ENCODE assay signal across 1 cellular context in the genomic region with DNA sequence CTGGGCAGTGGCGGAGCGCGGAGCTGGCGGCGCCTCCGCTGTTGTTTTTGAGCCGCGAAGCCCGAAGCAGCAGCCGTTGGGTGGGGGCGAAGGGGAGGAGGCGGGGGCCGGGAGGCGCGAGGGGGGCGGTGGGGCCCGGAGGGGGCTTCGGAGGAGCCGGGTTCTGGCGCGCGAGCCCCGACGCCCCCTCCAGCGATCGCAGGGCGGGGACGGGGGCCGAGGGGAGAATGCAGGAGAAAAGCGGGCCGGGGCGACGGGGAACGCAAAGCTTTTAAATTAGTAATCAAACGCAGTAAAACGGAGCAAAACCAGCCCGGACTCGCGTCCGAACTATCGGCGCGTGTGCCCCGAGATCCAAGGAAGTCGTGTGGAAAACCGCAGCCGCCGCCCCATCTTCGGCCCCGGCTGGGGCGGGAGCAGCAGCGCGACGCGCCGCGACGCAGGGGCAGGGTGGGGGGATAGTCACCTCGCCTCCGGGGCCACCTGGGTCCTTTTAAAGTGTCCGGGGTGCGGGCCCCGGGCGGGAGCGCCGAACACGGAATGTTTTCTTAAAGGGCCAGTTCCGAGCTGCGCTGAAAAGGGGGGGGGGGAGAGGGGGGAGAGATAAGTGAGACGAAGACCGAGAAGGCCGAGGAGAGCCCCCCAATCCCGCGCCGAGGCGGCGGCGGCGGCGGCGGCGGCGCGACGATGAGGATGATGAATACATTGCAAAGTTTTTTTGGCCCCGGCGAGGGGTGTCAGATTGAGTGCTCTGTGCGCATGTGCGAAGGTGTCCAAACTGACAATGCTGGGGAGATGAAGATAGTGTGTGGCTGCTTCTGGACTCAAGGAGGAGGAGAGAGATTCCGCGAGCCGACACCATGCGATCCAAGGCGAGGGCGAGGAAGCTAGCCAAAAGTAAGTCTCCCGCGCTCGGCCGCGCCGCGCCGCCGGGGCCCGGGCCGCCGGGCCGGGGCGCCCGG.
TF ChIP-seq lines count a peak whose summit lies in the region.

A gene (plus strand): TSS at position 804 of the 962 bp plus-strand sequence. CDS start 57 bp downstream, at position 861.

TF ChIP-seq in HEK293, 187 proteins besides CTCF, POLR2A, EP300 and RAD21 (continued from another document and continues in another):
- TF ChIP-seq, protein P1, sequence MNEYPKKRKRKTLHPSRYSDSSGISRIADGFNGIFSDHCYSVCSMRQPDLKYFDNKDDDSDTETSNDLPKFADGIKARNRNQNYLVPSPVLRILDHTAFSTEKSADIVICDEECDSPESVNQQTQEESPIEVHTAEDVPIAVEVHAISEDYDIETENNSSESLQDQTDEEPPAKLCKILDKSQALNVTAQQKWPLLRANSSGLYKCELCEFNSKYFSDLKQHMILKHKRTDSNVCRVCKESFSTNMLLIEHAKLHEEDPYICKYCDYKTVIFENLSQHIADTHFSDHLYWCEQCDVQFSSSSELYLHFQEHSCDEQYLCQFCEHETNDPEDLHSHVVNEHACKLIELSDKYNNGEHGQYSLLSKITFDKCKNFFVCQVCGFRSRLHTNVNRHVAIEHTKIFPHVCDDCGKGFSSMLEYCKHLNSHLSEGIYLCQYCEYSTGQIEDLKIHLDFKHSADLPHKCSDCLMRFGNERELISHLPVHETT (tag by site-specific recombination; IDR thresholded peaks at IDR 0.05) = no peak
- TF ChIP-seq KLF10 (tag by site-specific recombination; IDR thresholded peaks at IDR 0.05) (no peak), ZNF626 (tag by site-specific recombination; IDR thresholded peaks at IDR 0.05) (no peak), ZNF341 (tag by site-specific recombination; IDR thresholded peaks at IDR 0.05; ENCODE audit: low read depth) (peak; percentile 31; the same call in 1 of the 2 replicates), ZXDB (tag by site-specific recombination; IDR thresholded peaks at IDR 0.05) (peak; percentile 49), ZEB2 (tag by site-specific recombination; IDR thresholded peaks at IDR 0.05) (peak; percentile 62), ZNF544 (tag by site-specific recombination; IDR thresholded peaks at IDR 0.05) (no peak), MYNN (tag by site-specific recombination; IDR thresholded peaks at IDR 0.05; ENCODE audit: borderline replicate concordance) (no peak), YY1 (tag by site-specific recombination; IDR thresholded peaks at IDR 0.05) (no peak), ZNF426 (tag by site-specific recombination; IDR thresholded peaks at IDR 0.05) (no peak), TCF7L2 (IDR thresholded peaks at IDR 0.05; ENCODE audit: borderline replicate concordance, low read depth, low read length) (no peak), ZFP69B (tag by site-specific recombination; IDR thresholded peaks at IDR 0.05) (0 out of 2 replicates have a peak, but pooled peaks have one; percentile 33), ZNF138 (tag by site-specific recombination; IDR thresholded peaks at IDR 0.05; ENCODE audit: borderline replicate concordance) (no peak), ZBTB20 (tag by site-specific recombination; IDR thresholded peaks at IDR 0.05) (peak; percentile 96), ZNF433 (tag by site-specific recombination; IDR thresholded peaks at IDR 0.05; ENCODE audit: low read depth) (no peak), ZNF175 (tag by site-specific recombination; IDR thresholded peaks at IDR 0.05) (no peak), ZBTB21 (tag by site-specific recombination; IDR thresholded peaks at IDR 0.05) (no peak), ZNF16 (tag by site-specific recombination; IDR thresholded peaks at IDR 0.05; ENCODE audit: low read depth) (no peak), ZBTB17 (tag by site-specific recombination; IDR thresholded peaks at IDR 0.05) (peak; percentile 70; the same call in 1 of the 2 replicates), ZBTB48 (tag by site-specific recombination; IDR thresholded peaks at IDR 0.05) (no peak), SP2 (tag by site-specific recombination; IDR thresholded peaks at IDR 0.05) (0 out of 2 replicates have a peak, but pooled peaks have one; percentile 12), HOXC10 (CRISPR knock-in tag; IDR thresholded peaks at IDR 0.05) (no peak), ZNF335 (tag by site-specific recombination; conservative IDR thresholded peaks at IDR 0.05) (peak; percentile 86), ZNF664 (tag by site-specific recombination; IDR thresholded peaks at IDR 0.05) (peak; percentile 58; the same call in 1 of the 2 replicates), ZNF600 (tag by site-specific recombination; IDR thresholded peaks at IDR 0.05) (0 out of 2 replicates have a peak, but pooled peaks have one; percentile 18), ZNF423 (tag by site-specific recombination; IDR thresholded peaks at IDR 0.05) (0 out of 2 replicates have a peak, but pooled peaks have one; percentile 23), GFI1B (tag by site-specific recombination; IDR thresholded peaks at IDR 0.05) (no peak), ZNF791 (tag by site-specific recombination; IDR thresholded peaks at IDR 0.05) (no peak), ZNF223 (tag by site-specific recombination; IDR thresholded peaks at IDR 0.05) (no peak)
- TF ChIP-seq, protein P2, sequence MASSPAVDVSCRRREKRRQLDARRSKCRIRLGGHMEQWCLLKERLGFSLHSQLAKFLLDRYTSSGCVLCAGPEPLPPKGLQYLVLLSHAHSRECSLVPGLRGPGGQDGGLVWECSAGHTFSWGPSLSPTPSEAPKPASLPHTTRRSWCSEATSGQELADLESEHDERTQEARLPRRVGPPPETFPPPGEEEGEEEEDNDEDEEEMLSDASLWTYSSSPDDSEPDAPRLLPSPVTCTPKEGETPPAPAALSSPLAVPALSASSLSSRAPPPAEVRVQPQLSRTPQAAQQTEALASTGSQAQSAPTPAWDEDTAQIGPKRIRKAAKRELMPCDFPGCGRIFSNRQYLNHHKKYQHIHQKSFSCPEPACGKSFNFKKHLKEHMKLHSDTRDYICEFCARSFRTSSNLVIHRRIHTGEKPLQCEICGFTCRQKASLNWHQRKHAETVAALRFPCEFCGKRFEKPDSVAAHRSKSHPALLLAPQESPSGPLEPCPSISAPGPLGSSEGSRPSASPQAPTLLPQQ (tag by site-specific recombination; IDR thresholded peaks at IDR 0.05) = 0 out of 2 replicates have a peak, but pooled peaks have one; percentile 47
- TF ChIP-seq, protein P3, sequence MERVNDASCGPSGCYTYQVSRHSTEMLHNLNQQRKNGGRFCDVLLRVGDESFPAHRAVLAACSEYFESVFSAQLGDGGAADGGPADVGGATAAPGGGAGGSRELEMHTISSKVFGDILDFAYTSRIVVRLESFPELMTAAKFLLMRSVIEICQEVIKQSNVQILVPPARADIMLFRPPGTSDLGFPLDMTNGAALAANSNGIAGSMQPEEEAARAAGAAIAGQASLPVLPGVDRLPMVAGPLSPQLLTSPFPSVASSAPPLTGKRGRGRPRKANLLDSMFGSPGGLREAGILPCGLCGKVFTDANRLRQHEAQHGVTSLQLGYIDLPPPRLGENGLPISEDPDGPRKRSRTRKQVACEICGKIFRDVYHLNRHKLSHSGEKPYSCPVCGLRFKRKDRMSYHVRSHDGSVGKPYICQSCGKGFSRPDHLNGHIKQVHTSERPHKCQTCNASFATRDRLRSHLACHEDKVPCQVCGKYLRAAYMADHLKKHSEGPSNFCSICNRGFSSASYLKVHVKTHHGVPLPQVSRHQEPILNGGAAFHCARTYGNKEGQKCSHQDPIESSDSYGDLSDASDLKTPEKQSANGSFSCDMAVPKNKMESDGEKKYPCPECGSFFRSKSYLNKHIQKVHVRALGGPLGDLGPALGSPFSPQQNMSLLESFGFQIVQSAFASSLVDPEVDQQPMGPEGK (tag by site-specific recombination; IDR thresholded peaks at IDR 0.05) = peak; percentile 62
- TF ChIP-seq, protein P4, sequence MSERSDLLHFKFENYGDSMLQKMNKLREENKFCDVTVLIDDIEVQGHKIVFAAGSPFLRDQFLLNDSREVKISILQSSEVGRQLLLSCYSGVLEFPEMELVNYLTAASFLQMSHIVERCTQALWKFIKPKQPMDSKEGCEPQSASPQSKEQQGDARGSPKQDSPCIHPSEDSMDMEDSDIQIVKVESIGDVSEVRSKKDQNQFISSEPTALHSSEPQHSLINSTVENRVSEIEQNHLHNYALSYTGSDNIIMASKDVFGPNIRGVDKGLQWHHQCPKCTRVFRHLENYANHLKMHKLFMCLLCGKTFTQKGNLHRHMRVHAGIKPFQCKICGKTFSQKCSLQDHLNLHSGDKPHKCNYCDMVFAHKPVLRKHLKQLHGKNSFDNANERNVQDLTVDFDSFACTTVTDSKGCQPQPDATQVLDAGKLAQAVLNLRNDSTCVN (tag by site-specific recombination; optimal IDR thresholded peaks at IDR 0.05) = peak; percentile 63
- TF ChIP-seq, protein P5, sequence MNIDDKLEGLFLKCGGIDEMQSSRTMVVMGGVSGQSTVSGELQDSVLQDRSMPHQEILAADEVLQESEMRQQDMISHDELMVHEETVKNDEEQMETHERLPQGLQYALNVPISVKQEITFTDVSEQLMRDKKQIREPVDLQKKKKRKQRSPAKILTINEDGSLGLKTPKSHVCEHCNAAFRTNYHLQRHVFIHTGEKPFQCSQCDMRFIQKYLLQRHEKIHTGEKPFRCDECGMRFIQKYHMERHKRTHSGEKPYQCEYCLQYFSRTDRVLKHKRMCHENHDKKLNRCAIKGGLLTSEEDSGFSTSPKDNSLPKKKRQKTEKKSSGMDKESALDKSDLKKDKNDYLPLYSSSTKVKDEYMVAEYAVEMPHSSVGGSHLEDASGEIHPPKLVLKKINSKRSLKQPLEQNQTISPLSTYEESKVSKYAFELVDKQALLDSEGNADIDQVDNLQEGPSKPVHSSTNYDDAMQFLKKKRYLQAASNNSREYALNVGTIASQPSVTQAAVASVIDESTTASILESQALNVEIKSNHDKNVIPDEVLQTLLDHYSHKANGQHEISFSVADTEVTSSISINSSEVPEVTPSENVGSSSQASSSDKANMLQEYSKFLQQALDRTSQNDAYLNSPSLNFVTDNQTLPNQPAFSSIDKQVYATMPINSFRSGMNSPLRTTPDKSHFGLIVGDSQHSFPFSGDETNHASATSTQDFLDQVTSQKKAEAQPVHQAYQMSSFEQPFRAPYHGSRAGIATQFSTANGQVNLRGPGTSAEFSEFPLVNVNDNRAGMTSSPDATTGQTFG (tag by site-specific recombination; IDR thresholded peaks at IDR 0.05; ENCODE audit: borderline replicate concordance) = no peak
- TF ChIP-seq, protein P6, sequence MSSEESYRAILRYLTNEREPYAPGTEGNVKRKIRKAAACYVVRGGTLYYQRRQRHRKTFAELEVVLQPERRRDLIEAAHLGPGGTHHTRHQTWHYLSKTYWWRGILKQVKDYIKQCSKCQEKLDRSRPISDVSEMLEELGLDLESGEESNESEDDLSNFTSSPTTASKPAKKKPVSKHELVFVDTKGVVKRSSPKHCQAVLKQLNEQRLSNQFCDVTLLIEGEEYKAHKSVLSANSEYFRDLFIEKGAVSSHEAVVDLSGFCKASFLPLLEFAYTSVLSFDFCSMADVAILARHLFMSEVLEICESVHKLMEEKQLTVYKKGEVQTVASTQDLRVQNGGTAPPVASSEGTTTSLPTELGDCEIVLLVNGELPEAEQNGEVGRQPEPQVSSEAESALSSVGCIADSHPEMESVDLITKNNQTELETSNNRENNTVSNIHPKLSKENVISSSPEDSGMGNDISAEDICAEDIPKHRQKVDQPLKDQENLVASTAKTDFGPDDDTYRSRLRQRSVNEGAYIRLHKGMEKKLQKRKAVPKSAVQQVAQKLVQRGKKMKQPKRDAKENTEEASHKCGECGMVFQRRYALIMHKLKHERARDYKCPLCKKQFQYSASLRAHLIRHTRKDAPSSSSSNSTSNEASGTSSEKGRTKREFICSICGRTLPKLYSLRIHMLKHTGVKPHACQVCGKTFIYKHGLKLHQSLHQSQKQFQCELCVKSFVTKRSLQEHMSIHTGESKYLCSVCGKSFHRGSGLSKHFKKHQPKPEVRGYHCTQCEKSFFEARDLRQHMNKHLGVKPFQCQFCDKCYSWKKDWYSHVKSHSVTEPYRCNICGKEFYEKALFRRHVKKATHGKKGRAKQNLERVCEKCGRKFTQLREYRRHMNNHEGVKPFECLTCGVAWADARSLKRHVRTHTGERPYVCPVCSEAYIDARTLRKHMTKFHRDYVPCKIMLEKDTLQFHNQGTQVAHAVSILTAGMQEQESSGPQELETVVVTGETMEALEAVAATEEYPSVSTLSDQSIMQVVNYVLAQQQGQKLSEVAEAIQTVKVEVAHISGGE (tag by site-specific recombination; conservative IDR thresholded peaks at IDR 0.05; ENCODE audit: low read depth) = 0 out of 2 replicates have a peak, but pooled peaks have one; percentile 21
- TF ChIP-seq, protein P7, sequence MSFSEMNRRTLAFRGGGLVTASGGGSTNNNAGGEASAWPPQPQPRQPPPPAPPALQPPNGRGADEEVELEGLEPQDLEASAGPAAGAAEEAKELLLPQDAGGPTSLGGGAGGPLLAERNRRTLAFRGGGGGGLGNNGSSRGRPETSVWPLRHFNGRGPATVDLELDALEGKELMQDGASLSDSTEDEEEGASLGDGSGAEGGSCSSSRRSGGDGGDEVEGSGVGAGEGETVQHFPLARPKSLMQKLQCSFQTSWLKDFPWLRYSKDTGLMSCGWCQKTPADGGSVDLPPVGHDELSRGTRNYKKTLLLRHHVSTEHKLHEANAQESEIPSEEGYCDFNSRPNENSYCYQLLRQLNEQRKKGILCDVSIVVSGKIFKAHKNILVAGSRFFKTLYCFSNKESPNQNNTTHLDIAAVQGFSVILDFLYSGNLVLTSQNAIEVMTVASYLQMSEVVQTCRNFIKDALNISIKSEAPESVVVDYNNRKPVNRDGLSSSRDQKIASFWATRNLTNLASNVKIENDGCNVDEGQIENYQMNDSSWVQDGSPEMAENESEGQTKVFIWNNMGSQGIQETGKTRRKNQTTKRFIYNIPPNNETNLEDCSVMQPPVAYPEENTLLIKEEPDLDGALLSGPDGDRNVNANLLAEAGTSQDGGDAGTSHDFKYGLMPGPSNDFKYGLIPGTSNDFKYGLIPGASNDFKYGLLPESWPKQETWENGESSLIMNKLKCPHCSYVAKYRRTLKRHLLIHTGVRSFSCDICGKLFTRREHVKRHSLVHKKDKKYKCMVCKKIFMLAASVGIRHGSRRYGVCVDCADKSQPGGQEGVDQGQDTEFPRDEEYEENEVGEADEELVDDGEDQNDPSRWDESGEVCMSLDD (tag by site-specific recombination; IDR thresholded peaks at IDR 0.05) = 0 out of 2 replicates have a peak, but pooled peaks have one; percentile 66
- TF ChIP-seq, protein P8, sequence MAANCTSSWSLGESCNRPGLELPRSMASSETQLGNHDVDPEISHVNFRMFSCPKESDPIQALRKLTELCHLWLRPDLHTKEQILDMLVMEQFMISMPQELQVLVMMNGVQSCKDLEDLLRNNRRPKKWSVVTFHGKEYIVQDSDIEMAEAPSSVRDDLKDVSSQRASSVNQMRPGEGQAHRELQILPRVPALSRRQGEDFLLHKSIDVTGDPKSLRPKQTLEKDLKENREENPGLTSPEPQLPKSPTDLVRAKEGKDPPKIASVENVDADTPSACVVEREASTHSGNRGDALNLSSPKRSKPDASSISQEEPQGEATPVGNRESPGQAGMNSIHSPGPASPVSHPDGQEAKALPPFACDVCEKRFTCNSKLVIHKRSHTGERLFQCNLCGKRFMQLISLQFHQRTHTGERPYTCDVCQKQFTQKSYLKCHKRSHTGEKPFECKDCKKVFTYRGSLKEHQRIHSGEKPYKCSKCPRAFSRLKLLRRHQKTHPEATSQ (tag by site-specific recombination; IDR thresholded peaks at IDR 0.05) = no peak
- TF ChIP-seq, protein P9, sequence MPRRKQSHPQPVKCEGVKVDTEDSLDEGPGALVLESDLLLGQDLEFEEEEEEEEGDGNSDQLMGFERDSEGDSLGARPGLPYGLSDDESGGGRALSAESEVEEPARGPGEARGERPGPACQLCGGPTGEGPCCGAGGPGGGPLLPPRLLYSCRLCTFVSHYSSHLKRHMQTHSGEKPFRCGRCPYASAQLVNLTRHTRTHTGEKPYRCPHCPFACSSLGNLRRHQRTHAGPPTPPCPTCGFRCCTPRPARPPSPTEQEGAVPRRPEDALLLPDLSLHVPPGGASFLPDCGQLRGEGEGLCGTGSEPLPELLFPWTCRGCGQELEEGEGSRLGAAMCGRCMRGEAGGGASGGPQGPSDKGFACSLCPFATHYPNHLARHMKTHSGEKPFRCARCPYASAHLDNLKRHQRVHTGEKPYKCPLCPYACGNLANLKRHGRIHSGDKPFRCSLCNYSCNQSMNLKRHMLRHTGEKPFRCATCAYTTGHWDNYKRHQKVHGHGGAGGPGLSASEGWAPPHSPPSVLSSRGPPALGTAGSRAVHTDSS (tag by site-specific recombination; IDR thresholded peaks at IDR 0.05) = peak; percentile 80
